1 cellular context compared by ENCODE assay signal in the genomic region with DNA sequence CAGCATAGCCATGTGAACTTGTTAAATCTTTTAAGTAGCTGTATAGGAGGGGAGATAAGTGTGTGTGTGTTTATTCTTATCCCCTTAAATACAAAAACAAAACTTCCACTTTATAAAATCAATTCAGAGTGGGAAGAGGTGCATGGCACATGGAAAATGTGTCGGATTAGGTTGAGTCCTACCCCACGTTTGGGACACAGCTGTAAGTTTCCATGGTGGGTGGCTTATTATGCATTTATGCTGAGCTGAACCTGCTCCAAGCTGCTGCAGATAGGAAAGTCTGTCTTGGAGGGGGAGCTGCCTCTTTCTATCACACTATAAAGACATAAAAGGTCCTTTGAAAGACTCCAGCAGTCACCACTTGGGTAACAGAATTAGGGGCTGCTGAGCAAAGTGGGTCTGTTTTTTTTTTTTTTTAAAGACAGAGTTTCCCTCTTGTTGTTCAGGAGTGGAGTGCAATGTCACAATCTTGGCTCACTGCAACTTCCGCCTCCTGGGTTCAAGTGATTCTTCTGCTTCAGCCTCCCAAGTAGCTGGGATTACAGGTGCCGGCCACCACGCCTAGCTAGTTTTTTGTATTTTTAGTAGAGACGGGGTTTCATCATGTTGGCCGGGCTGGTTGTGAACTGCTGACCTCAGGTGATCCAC.
TF ChIP-seq lines count a peak whose summit lies in the region.

No MANE protein-coding gene starts in this region.

TF ChIP-seq in IMR-90, 13 proteins besides CTCF, POLR2A, EP300 and RAD21 (continued from another document):
- TF ChIP-seq RFX5 (IDR thresholded peaks at IDR 0.05; ENCODE audit: low read depth, low read length) (no peak), SMC3 (IDR thresholded peaks at IDR 0.05; ENCODE audit: low read depth, low read length) (no peak), CEBPB (IDR thresholded peaks at IDR 0.05; ENCODE audit: low read depth, low read length) (no peak), NFE2L2 (IDR thresholded peaks at IDR 0.05; ENCODE audit: low read depth, low read length) (no peak), MAFK (IDR thresholded peaks at IDR 0.05; ENCODE audit: low read depth, low read length) (no peak), MAZ (IDR thresholded peaks at IDR 0.05; ENCODE audit: borderline replicate concordance, low read depth, low read length) (no peak), CHD1 (IDR thresholded peaks at IDR 0.05; ENCODE audit: low read depth, low read length) (no peak), BHLHE40 (IDR thresholded peaks at IDR 0.05; ENCODE audit: low read depth, low read length) (no peak)
- TF ChIP-seq, protein P1, sequence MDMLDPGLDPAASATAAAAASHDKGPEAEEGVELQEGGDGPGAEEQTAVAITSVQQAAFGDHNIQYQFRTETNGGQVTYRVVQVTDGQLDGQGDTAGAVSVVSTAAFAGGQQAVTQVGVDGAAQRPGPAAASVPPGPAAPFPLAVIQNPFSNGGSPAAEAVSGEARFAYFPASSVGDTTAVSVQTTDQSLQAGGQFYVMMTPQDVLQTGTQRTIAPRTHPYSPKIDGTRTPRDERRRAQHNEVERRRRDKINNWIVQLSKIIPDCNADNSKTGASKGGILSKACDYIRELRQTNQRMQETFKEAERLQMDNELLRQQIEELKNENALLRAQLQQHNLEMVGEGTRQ (IDR thresholded peaks at IDR 0.05; ENCODE audit: low read depth, low read length): no peak
